Comparison of ENCODE assay signal across 14 cellular contexts in genomic region chrY:8004196-8004595, GRCh38.
DNase-seq lines count a peak whose midpoint lies in the region; ATAC-seq and TF ChIP-seq lines count a peak whose summit lies in the region.
"Had no signal": no experiment of that assay in that cellular context is flagged by ENCODE, and none has a peak within 500 bp of the region (broad histone marks: within the 10 kb centered on the region; RNA-seq: fewer than 3 reads in every experiment).

No MANE protein-coding gene starts in this region.

- no peak for DNase-seq in activated CD4-positive, CD25-positive, alpha-beta regulatory T cell treated with anti-CD3 and anti-CD28 coated beads, Interleukin-2, amount 50 U/mL, for 72 hours
- DNase-seq in RWPE2 (ENCODE audit: low spot score), result no peak
- DNase-seq in renal cortical epithelial cell (ENCODE audit: low read depth), result peak; percentile 50
- DNase-seq in Ammon's horn (ENCODE audit: low spot score), result no peak
- DNase-seq: activated T-cell treated with anti-CD3 and anti-CD28 coated beads for 4 hours, dorsolateral prefrontal cortex, right lobe of liver, testis had no signal

- no peak for TF ChIP-seq CTCF in RWPE2 (IDR thresholded peaks at IDR 0.05; ENCODE audit: poor library complexity, severe bottlenecking)

- peak; percentile 84 to 86 for ATAC-seq in activated CD4-positive, CD25-positive, alpha-beta regulatory T cell treated with anti-CD3 and anti-CD28 coated beads, Interleukin-2, amount 50 U/mL, for 24 hours
- ATAC-seq in HG02623 (IDR thresholded peaks at IDR 0.05; ENCODE audit: unreplicated experiment), result peak; percentile 65
- peak; percentile 88 for ATAC-seq in RWPE2 (ENCODE audit: low read depth)
- ATAC-seq in HG03139 (IDR thresholded peaks at IDR 0.05; ENCODE audit: unreplicated experiment), result no peak
- no peak for ATAC-seq in GM18873 (IDR thresholded peaks at IDR 0.05; ENCODE audit: low FRiP score, unreplicated experiment)
- ATAC-seq: GM23338, right lobe of liver had no signal

- peaks cover 6% of the 10 kb centered on the region for H3K9me3 ChIP-seq in RWPE2 (ENCODE audit: severe bottlenecking)
- H3K9me3 ChIP-seq: right lobe of liver, SJSA1, testis had no signal

- peaks cover 6% of the 10 kb centered on the region for H3K4me1 ChIP-seq in RWPE2 (ENCODE audit: insufficient read depth, poor library complexity, severe bottlenecking)
- H3K4me1 ChIP-seq: right lobe of liver, SJSA1, testis had no signal

- no peak overlapping the region for H3K27ac ChIP-seq in RWPE2 (ENCODE audit: poor library complexity, severe bottlenecking)
- H3K27ac ChIP-seq: dorsolateral prefrontal cortex, right lobe of liver, SJSA1, testis had no signal

- H3K4me3 ChIP-seq in RWPE2 (ENCODE audit: severe bottlenecking), result no peak overlapping the region
- H3K4me3 ChIP-seq: dorsolateral prefrontal cortex, GM23338, right lobe of liver, SJSA1, testis had no signal

- H3K27me3 ChIP-seq in RWPE2 (ENCODE audit: insufficient read depth, poor library complexity, severe bottlenecking), result no peaks in the 10 kb centered on the region
- H3K27me3 ChIP-seq: dorsolateral prefrontal cortex, right lobe of liver, SJSA1, testis had no signal

- H3K36me3 ChIP-seq in RWPE2 (ENCODE audit: low read depth), result no peaks in the 10 kb centered on the region
- H3K36me3 ChIP-seq: right lobe of liver, SJSA1 had no signal

Comparison
In these comparisons a context has a peak if more than half of its experiments do, and no peak if none do; other contexts are left out.
1. ATAC-seq: peak in activated CD4-positive, CD25-positive, alpha-beta regulatory T cell treated with anti-CD3 and anti-CD28 coated beads, Interleukin-2, amount 50 U/mL, for 24 hours (2 of 2), HG02623 (single experiment) and RWPE2 (single experiment); none in HG03139 (single experiment) and GM18873 (single experiment).